8 cellular contexts compared by ENCODE assay signal in genomic region chr2:108092886-108093285, GRCh38.
"Had no signal": no experiment of that assay in that cellular context is flagged by ENCODE, and none has a peak within 500 bp of the region (broad histone marks: within the 10 kb centered on the region; RNA-seq: fewer than 3 reads in every experiment).

No MANE protein-coding gene starts in this region.

- ATAC-seq: HCT116, HepG2 had no signal

- H3K4me1 ChIP-seq: HAP-1 had no signal

- H3K4me3 ChIP-seq: GM23248, HAP-1 had no signal

- H3K9ac ChIP-seq: GM23248 had no signal

- H3K27ac ChIP-seq: GM23248 had no signal

- H3K36me3 ChIP-seq: HAP-1 had no signal

- H2AFZ ChIP-seq: GM23248 had no signal

- H3K9me3 ChIP-seq: HAP-1 had no signal

- DNase-seq: GM23248, GOT3, H7, HFFc6, KBM-7 had no signal
